In genomic region chr5:122704247-122705036, GRCh38 we compare ENCODE assay signal across 1 cellular context.
TF ChIP-seq lines count a peak whose summit lies in the region.

No MANE protein-coding gene starts in this region.

TF ChIP-seq in GM23338, 12 proteins besides CTCF, POLR2A, EP300 and RAD21 (continued from another document):
- TF ChIP-seq ZNF462 (CRISPR knock-in tag; IDR thresholded peaks at IDR 0.05): no peak
